In genomic region chr1:230280906-230281413, GRCh38 we compare ENCODE assay signal across 18 cellular contexts.
DNase-seq lines count a peak whose midpoint lies in the region; ATAC-seq, FAIRE-seq and TF ChIP-seq lines count a peak whose summit lies in the region.
"Had no signal": no experiment of that assay in that cellular context is flagged by ENCODE, and none has a peak within 500 bp of the region (broad histone marks: within the 10 kb centered on the region; RNA-seq: fewer than 3 reads in every experiment).

No MANE protein-coding gene starts in this region.

- H3K4me1 Mint-ChIP-seq in stimulated activated naive CD8-positive, alpha-beta T cell treated with anti-CD3 and anti-CD28 coated beads, Interleukin-15, Interleukin-2, amounts not matched to agents 100 ng/mL and 50 ng/mL, for 24 hours (ENCODE audit: low read depth): peaks cover 41% of the 10 kb centered on the region
- H3K4me1 Mint-ChIP-seq in activated T-helper 17 cell treated with anti-CD3 and anti-CD28 coated beads, Interleukin-2, amount 50 U/mL, for 72 hours: no peaks in the 10 kb centered on the region

- no peaks in the 10 kb centered on the region for H3K27me3 Mint-ChIP-seq in stimulated activated naive CD8-positive, alpha-beta T cell treated with anti-CD3 and anti-CD28 coated beads, Interleukin-15, Interleukin-2, amounts not matched to agents 100 ng/mL and 50 ng/mL, for 24 hours
- H3K27me3 Mint-ChIP-seq in activated T-helper 17 cell treated with anti-CD3 and anti-CD28 coated beads, Interleukin-2, amount 50 U/mL, for 72 hours: no peaks in the 10 kb centered on the region

- peaks cover 13 to 25% (median 15%) of the 10 kb centered on the region in 3 donors for H3K4me1 ChIP-seq in pancreas

- DNase-seq in stimulated activated naive CD8-positive, alpha-beta T cell treated with anti-CD3 and anti-CD28 coated beads, Interleukin-15, Interleukin-2, amounts not matched to agents 100 U/mL and 50 U/mL, for 24 hours: no peak
- DNase-seq in pancreas: peak; percentile 76 to 92 (median 84)
- no peak for DNase-seq in glomerular visceral epithelial cell (ENCODE audit: extremely low spot score)
- no peak for DNase-seq in NCI-H1105 treated with DMSO at 0.1 percent for 48 hours (lab: John Stamatoyannopoulos, UW)
- DNase-seq in DMS114 treated with DMSO at 0.1 percent for 48 hours (lab: John Stamatoyannopoulos, UW; ENCODE audit: unreplicated experiment): no peak
- DNase-seq: activated CD4-positive, CD25-positive, alpha-beta regulatory T cell treated with anti-CD3 and anti-CD28 coated beads, Interleukin-2, amount 50 U/mL, for 72 hours; mammary epithelial cell; MV-4-11; NCI-H2081; NCI-H510A; T-helper 2 cell had no signal

- no peak for ATAC-seq in stimulated activated naive CD8-positive, alpha-beta T cell treated with anti-CD3 and anti-CD28 coated beads, Interleukin-15, Interleukin-2, amounts not matched to agents 100 U/mL and 50 U/mL, for 24 hours
- no peak for ATAC-seq in activated T-helper 17 cell treated with anti-CD3 and anti-CD28 coated beads, Interleukin-2, amount 50 U/mL, for 72 hours (replicated peaks)
- ATAC-seq in pancreas (peak; percentile 83 to 90 (median 88)), GM18907 (IDR thresholded peaks at IDR 0.05; ENCODE audit: unreplicated experiment) (no peak)
- ATAC-seq: GM12878 had no signal

- no peak for FAIRE-seq in pancreas (lab: Jason Lieb, UNC)
- FAIRE-seq: D721Med, G401.6, GM12878, islet of Langerhans had no signal

- H3K27ac Mint-ChIP-seq in stimulated activated naive CD8-positive, alpha-beta T cell treated with anti-CD3 and anti-CD28 coated beads, Interleukin-15, Interleukin-2, amounts not matched to agents 100 ng/mL and 50 ng/mL, for 24 hours: peak overlapping the region; percentile 48
- H3K27ac Mint-ChIP-seq in activated T-helper 17 cell treated with anti-CD3 and anti-CD28 coated beads, Interleukin-2, amount 50 U/mL, for 72 hours: peak overlapping the region; percentile 86

- H3K9me3 ChIP-seq in pancreas: no peaks in the 10 kb centered on the region

- peaks cover 0 to 29% (median 0%) of the 10 kb centered on the region in 3 donors for H3K36me3 ChIP-seq in pancreas

- no peaks in the 10 kb centered on the region for H3K27me3 ChIP-seq in pancreas

- H3K27ac ChIP-seq in pancreas: peak overlapping the region; percentile 12 to 71 (median 56)

- no peak overlapping the region for H3K4me3 ChIP-seq in pancreas
- H3K4me3 ChIP-seq: GM12878 had no signal

- H3K36me3 Mint-ChIP-seq in stimulated activated naive CD8-positive, alpha-beta T cell treated with anti-CD3 and anti-CD28 coated beads, Interleukin-15, Interleukin-2, amounts not matched to agents 100 ng/mL and 50 ng/mL, for 24 hours (ENCODE audit: low read depth): peaks cover 42% of the 10 kb centered on the region
- peaks cover 59% of the 10 kb centered on the region for H3K36me3 Mint-ChIP-seq in activated T-helper 17 cell treated with anti-CD3 and anti-CD28 coated beads, Interleukin-2, amount 50 U/mL, for 72 hours (ENCODE audit: low read depth)

- H3K4me3 Mint-ChIP-seq in stimulated activated naive CD8-positive, alpha-beta T cell treated with anti-CD3 and anti-CD28 coated beads, Interleukin-15, Interleukin-2, amounts not matched to agents 100 ng/mL and 50 ng/mL, for 24 hours: no peak overlapping the region
- H3K4me3 Mint-ChIP-seq in activated T-helper 17 cell treated with anti-CD3 and anti-CD28 coated beads, Interleukin-2, amount 50 U/mL, for 72 hours: no peak overlapping the region

- no peaks in the 10 kb centered on the region for H3K9me3 Mint-ChIP-seq in stimulated activated naive CD8-positive, alpha-beta T cell treated with anti-CD3 and anti-CD28 coated beads, Interleukin-15, Interleukin-2, amounts not matched to agents 100 ng/mL and 50 ng/mL, for 24 hours
- no peaks in the 10 kb centered on the region for H3K9me3 Mint-ChIP-seq in activated T-helper 17 cell treated with anti-CD3 and anti-CD28 coated beads, Interleukin-2, amount 50 U/mL, for 72 hours

- TF ChIP-seq CTCF in pancreas (IDR thresholded peaks at IDR 0.05): no peak

- intact Hi-C loops in pancreas (cut with DNase I): no loop called here

- 38 to 47% methylated on average over 22 to 23 of the region's 23 CpGs for WGBS in pancreas, 2 donors

Comparison
In these comparisons a context has a peak if more than half of its experiments do, and no peak if none do; other contexts are left out.
1. ATAC-seq: peak in pancreas (4 of 4); none in stimulated activated naive CD8-positive, alpha-beta T cell treated with anti-CD3 and anti-CD28 coated beads, Interleukin-15, Interleukin-2, amounts not matched to agents 100 U/mL and 50 U/mL, for 24 hours (single experiment), activated T-helper 17 cell treated with anti-CD3 and anti-CD28 coated beads, Interleukin-2, amount 50 U/mL, for 72 hours (single experiment) and GM18907 (single experiment).
2. DNase-seq: peak in pancreas (6 of 6); none in stimulated activated naive CD8-positive, alpha-beta T cell treated with anti-CD3 and anti-CD28 coated beads, Interleukin-15, Interleukin-2, amounts not matched to agents 100 U/mL and 50 U/mL, for 24 hours (single experiment), glomerular visceral epithelial cell (single experiment), NCI-H1105 treated with DMSO at 0.1 percent for 48 hours (single experiment) and DMS114 treated with DMSO at 0.1 percent for 48 hours (single experiment).